In the genomic region with DNA sequence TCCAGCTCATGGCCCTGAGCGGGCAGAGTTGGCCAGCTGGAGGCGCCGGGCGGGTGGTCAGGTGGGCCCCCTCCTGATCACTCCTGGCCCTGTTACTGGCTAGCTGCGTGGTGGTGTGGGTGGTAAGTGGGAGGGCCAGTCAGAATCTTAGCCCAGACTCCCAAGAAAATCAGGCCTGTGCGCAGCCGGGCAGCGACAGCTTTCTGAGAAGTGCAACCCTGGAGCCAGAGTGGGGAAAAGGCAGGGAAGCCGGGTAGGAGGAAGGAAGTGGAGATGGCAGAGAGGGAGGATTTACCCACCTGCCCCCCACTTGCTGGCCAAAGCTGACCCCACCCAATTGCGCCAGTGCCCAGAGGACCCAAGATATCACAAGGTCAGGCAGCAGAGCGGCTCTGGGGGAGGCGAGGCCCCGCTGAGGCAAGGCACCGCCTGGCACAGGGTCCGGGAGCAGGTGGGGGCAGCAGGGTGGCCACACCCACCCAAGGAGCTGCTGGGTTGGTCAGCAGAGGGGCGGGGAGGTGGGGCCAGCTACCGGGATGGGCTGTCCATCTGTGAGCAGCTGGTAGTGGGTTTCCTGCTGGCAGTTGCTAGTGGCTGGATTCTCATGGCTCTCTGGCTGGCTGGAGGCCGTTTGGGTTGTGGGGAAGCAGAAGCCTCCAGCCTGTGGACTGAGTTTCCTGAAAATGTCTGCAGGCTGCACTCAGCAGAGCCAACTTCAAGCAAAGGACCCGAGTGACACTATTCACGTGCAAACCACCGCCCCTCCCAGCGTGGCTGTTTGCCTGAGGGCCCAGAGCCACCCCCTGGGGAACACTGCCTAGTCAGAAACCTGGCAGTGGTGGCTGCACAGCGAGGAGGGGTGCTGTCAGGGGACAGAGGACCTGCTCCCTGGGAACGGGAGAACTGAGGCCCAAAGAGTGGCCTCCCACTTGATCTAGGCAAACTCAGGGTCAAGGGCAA, we compare ENCODE assay signal across 13 cellular contexts.
DNase-seq lines count a peak whose midpoint lies in the region; ATAC-seq and TF ChIP-seq lines count a peak whose summit lies in the region.
"Had no signal": no experiment of that assay in that cellular context is flagged by ENCODE, and none has a peak within 500 bp of the region (broad histone marks: within the 10 kb centered on the region; RNA-seq: fewer than 3 reads in every experiment).

No MANE protein-coding gene starts in this region.

- no peak for TF ChIP-seq EP300 in esophagus muscularis mucosa (IDR thresholded peaks at IDR 0.05)

- H2BK120ac ChIP-seq in neuronal stem cell (ENCODE audit: low read depth, low read length) = peak overlapping the region; percentile 31

- no peak for TF ChIP-seq POLR2A in esophagus muscularis mucosa (IDR thresholded peaks at IDR 0.05; ENCODE audit: low read depth)

- H3K14ac ChIP-seq in neuronal stem cell (ENCODE audit: low read length) = peak overlapping the region; percentile 71

- no peak overlapping the region for H3K27ac ChIP-seq in neuronal stem cell (replicated peaks; ENCODE audit: low read length)
- H3K27ac ChIP-seq in esophagus muscularis mucosa (replicated peaks in 1 of 4) = no peak overlapping the region
- no peak overlapping the region for H3K27ac ChIP-seq in colonic mucosa

- H3K36me3 ChIP-seq in neuronal stem cell (replicated peaks in 1 of 2; ENCODE audit: control insufficient read depth in 2 of 2, insufficient read depth in 2 of 2, low read length in 2 of 2) (no peaks in the 10 kb centered on the region), esophagus muscularis mucosa (no peaks in the 10 kb centered on the region), colonic mucosa (no peaks in the 10 kb centered on the region)

- WGBS in neuronal stem cell (ENCODE audit: extremely low coverage in 2 of 2, insufficient read length in 2 of 2, insufficient replicate concordance in 1 of 2), 2 donors = no CpG with 5 or more reads among the region's 24 CpGs
- 69% methylated on average over 5 of the region's 24 CpGs for WGBS in esophagus muscularis mucosa

- H3K4me1 ChIP-seq in neuronal stem cell (ENCODE audit: control insufficient read depth in 2 of 2, insufficient read depth in 1 of 2, low read depth in 1 of 2, low read length in 2 of 2) = peaks cover 3 to 7% of the 10 kb centered on the region in 2 donors
- peaks cover 0 to 23% (median 11%) of the 10 kb centered on the region in 4 donors for H3K4me1 ChIP-seq in esophagus muscularis mucosa
- H3K4me1 ChIP-seq in colonic mucosa = no peaks in the 10 kb centered on the region

- peak overlapping the region; percentile 43 for H4K8ac ChIP-seq in neuronal stem cell (ENCODE audit: low read depth, low read length)

- peak overlapping the region; percentile 18 for H3K4me2 ChIP-seq in neuronal stem cell (ENCODE audit: insufficient read depth, low read length, poor library complexity, severe bottlenecking)

- H3K9ac ChIP-seq in neuronal stem cell (ENCODE audit: low read depth, low read length, poor library complexity) (no peak overlapping the region), colonic mucosa (ENCODE audit: low read depth in 2 of 2, low read length in 2 of 2) (no peak overlapping the region)

- H3K23ac ChIP-seq in neuronal stem cell (ENCODE audit: low read depth, low read length, poor library complexity) = peak overlapping the region; percentile 93

- H2BK12ac ChIP-seq in neuronal stem cell (ENCODE audit: low read length) = no peak overlapping the region

- intact Hi-C loops in esophagus muscularis mucosa (cut with DNase I) = no loop called here
- intact Hi-C loops in colonic mucosa (cut with DNase I) = loop anchor here (10.0 kb wide), 2 partner anchors 259 to 429 kb away; no protein-coding TSS in a partner anchor

- peak overlapping the region in 1 of 2 donors; percentile 60 for H3K4me3 ChIP-seq in neuronal stem cell (ENCODE audit: low read length in 2 of 2)
- H3K4me3 ChIP-seq in esophagus muscularis mucosa = no peak overlapping the region
- H3K4me3 ChIP-seq in colonic mucosa = no peak overlapping the region

- peak overlapping the region; percentile 92 for H2AK5ac ChIP-seq in neuronal stem cell (ENCODE audit: low read depth, low read length)

- H2AFZ ChIP-seq in neuronal stem cell (ENCODE audit: low read length) = peak overlapping the region; percentile 34

- peak overlapping the region; percentile 92 for H2BK15ac ChIP-seq in neuronal stem cell (ENCODE audit: low read length)

- DNase-seq in COR-L47 (lab: John Stamatoyannopoulos, UW) (peak; percentile 82), NCI-H146 treated with DMSO at 0.1 percent for 48 hours (lab: John Stamatoyannopoulos, UW; ENCODE audit: unreplicated experiment) (peak; percentile 20), ecto neural progenitor cell (ENCODE audit: low spot score) (peak; percentile 76), neuronal stem cell (ENCODE audit: low spot score) (no peak), esophagus muscularis mucosa (ENCODE audit: extremely low spot score) (no peak), colonic mucosa (no peak)
- DNase-seq: activated CD4-positive, alpha-beta T cell treated with anti-CD3 and anti-CD28 coated beads, Interleukin-2, amount 50 U/mL, for 4 hours; Calu3; NCI-H1930 had no signal

- ATAC-seq in HG03439 (IDR thresholded peaks at IDR 0.05; ENCODE audit: unreplicated experiment) (no peak), GM21825 (IDR thresholded peaks at IDR 0.05; ENCODE audit: unreplicated experiment) (no peak)
- ATAC-seq: activated naive CD4-positive, alpha-beta T cell treated with anti-CD3 and anti-CD28 coated beads, Interleukin-2, amount 50 U/mL, for 72 hours; stimulated activated effector memory CD8-positive, alpha-beta T cell treated with anti-CD3 and anti-CD28 coated beads, Interleukin-12 subunit alpha, Interleukin-12 subunit beta, amount 100 ng/mL, for 72 hours had no signal

- TF ChIP-seq CTCF in esophagus muscularis mucosa (IDR thresholded peaks at IDR 0.05) (no peak), colonic mucosa (IDR thresholded peaks at IDR 0.05) (no peak)

- no peak overlapping the region for H4K91ac ChIP-seq in neuronal stem cell (ENCODE audit: low read depth, low read length, poor library complexity)

- peaks cover 0 to 12% (median 0%) of the 10 kb centered on the region in 3 experiments for H3K27me3 ChIP-seq in neuronal stem cell (ENCODE audit: control insufficient read depth in 3 of 3, insufficient read depth in 3 of 3, low read depth in 1 of 3, low read length in 3 of 3)
- peaks cover 0 to 17% (median 0%) of the 10 kb centered on the region in 4 donors for H3K27me3 ChIP-seq in esophagus muscularis mucosa
- H3K27me3 ChIP-seq in colonic mucosa = no peaks in the 10 kb centered on the region

- no peak overlapping the region for H3K4ac ChIP-seq in neuronal stem cell (ENCODE audit: low read length)

- H3K18ac ChIP-seq in neuronal stem cell (ENCODE audit: low read length) = peak overlapping the region; percentile 80

- peak overlapping the region; percentile 5 for H2BK5ac ChIP-seq in neuronal stem cell (ENCODE audit: low read length)

- H3K79me1 ChIP-seq in neuronal stem cell (ENCODE audit: low read depth, low read length) = no peaks in the 10 kb centered on the region

- no peaks in the 10 kb centered on the region for H3K9me3 ChIP-seq in neuronal stem cell (replicated peaks in 1 of 2; ENCODE audit: control insufficient read depth in 2 of 2, insufficient read depth in 1 of 2, low read depth in 1 of 2, low read length in 2 of 2)
- H3K9me3 ChIP-seq in esophagus muscularis mucosa = no peaks in the 10 kb centered on the region
- H3K9me3 ChIP-seq in colonic mucosa = no peaks in the 10 kb centered on the region

Comparison
In these comparisons a context has a peak if more than half of its experiments do, and no peak if none do; other contexts are left out.
1. DNase-seq: peak in COR-L47 (single experiment), NCI-H146 treated with DMSO at 0.1 percent for 48 hours (single experiment) and ecto neural progenitor cell (single experiment); none in neuronal stem cell (single experiment), esophagus muscularis mucosa (single experiment) and colonic mucosa (single experiment).